Comparison of ENCODE assay signal across 9 cellular contexts in genomic region chr3:195133462-195133861, GRCh38.
A peak's percentile ranks its signal among the peaks of the same experiment; 100 is the strongest.
DNase-seq lines count a peak whose midpoint lies in the region; FAIRE-seq and TF ChIP-seq lines count a peak whose summit lies in the region.
"Had no signal": no experiment of that assay in that cellular context is flagged by ENCODE, and none has a peak within 500 bp of the region (broad histone marks: within the 10 kb centered on the region; RNA-seq: fewer than 3 reads in every experiment).

No MANE protein-coding gene starts in this region.

- WGBS in esophagus squamous epithelium, 2 donors, result 20 to 23% methylated on average over 9 to 12 of the region's 12 CpGs

- intact Hi-C loops in esophagus squamous epithelium (cut with DNase I), result no loop called here
- intact Hi-C loops in kidney (cut with DNase I), result no loop called here

- peak overlapping the region; percentile 45; the same call in 1 of the 2 replicates for H3K9ac ChIP-seq in OCI-LY3 (ENCODE audit: low read length)
- no peak overlapping the region for H3K9ac ChIP-seq in kidney (ENCODE audit: low read length in 2 of 2)

- H3K27me3 ChIP-seq in OCI-LY3 (ENCODE audit: low read depth, low read length) (no peaks in the 10 kb centered on the region), esophagus squamous epithelium (no peaks in the 10 kb centered on the region), WERI-Rb-1 (ENCODE audit: insufficient read depth, low read depth, severe bottlenecking) (no peaks in the 10 kb centered on the region)
- H3K27me3 ChIP-seq: uterus had no signal

- peak; percentile 45 for TF ChIP-seq CTCF in OCI-LY3 (IDR thresholded peaks at IDR 0.05; ENCODE audit: low read depth, low read length)
- peak in 2 of 6 experiments; percentile 4 to 32 for TF ChIP-seq CTCF in esophagus squamous epithelium (IDR thresholded peaks at IDR 0.05)
- TF ChIP-seq CTCF in kidney (IDR thresholded peaks at IDR 0.05; ENCODE audit: borderline replicate concordance, extremely low read depth, insufficient read depth), result no peak
- TF ChIP-seq CTCF in WERI-Rb-1 (IDR thresholded peaks at IDR 0.05; ENCODE audit: low read depth, low read length), result no peak

- peak overlapping the region; percentile 36; the same call in 1 of the 2 replicates for H3K27ac ChIP-seq in OCI-LY3 (ENCODE audit: low read length)
- peak overlapping the region; percentile 75 to 88 (median 83) for H3K27ac ChIP-seq in esophagus squamous epithelium
- no peak overlapping the region for H3K27ac ChIP-seq in kidney (ENCODE audit: low read depth in 2 of 2, low read length in 2 of 2)
- no peak overlapping the region for H3K27ac ChIP-seq in WERI-Rb-1

- peaks cover 53% of the 10 kb centered on the region for H3K4me1 ChIP-seq in OCI-LY3 (ENCODE audit: low read length)
- peaks cover 9 to 77% (median 37%) of the 10 kb centered on the region in 3 donors for H3K4me1 ChIP-seq in esophagus squamous epithelium
- no peaks in the 10 kb centered on the region for H3K4me1 ChIP-seq in kidney (ENCODE audit: control insufficient read depth in 1 of 2, insufficient read depth in 1 of 2, low read depth in 1 of 2, low read length in 2 of 2)
- H3K4me1 ChIP-seq: uterus had no signal

- no peaks in the 10 kb centered on the region for H4K20me1 ChIP-seq in OCI-LY3 (ENCODE audit: insufficient read depth, low read length)

- DNase-seq in NCI-H524 (lab: John Stamatoyannopoulos, UW) (peak; percentile 41 to 69), NCI-H524 treated with DMSO at 0.1 percent for 48 hours (lab: John Stamatoyannopoulos, UW) (no peak), esophagus squamous epithelium (lab: John Stamatoyannopoulos, UW) (no peak), kidney (no peak), WERI-Rb-1 (no peak), cortex of kidney (lab: John Stamatoyannopoulos, UW) (no peak)
- DNase-seq in stimulated activated CD4-positive, alpha-beta T cell treated with anti-CD3 and anti-CD28 coated beads, TNF-alpha, amount 100 ng/mL, for 24 hours (ENCODE audit: low read depth in 3 of 3), result peak in 2 of 3 experiments; percentile 35 to 45

- H3K4me3 ChIP-seq in OCI-LY3 (ENCODE audit: low read length) (peak overlapping the region; percentile 34), esophagus squamous epithelium (no peak overlapping the region), kidney (ENCODE audit: low read length in 2 of 2) (no peak overlapping the region), WERI-Rb-1 (ENCODE audit: low read depth, low read length) (no peak overlapping the region)
- H3K4me3 ChIP-seq: uterus had no signal

- peak overlapping the region; percentile 72 for H3K4me2 ChIP-seq in OCI-LY3 (ENCODE audit: low read length)

- peaks cover 9% of the 10 kb centered on the region; the same call in 1 of the 2 replicates for H3K79me2 ChIP-seq in OCI-LY3 (ENCODE audit: low read length)

- peak overlapping the region; percentile 8; the same call in 1 of the 2 replicates for H2AFZ ChIP-seq in OCI-LY3 (ENCODE audit: low read depth, low read length)

- TF ChIP-seq POLR2A in esophagus squamous epithelium (IDR thresholded peaks at IDR 0.05), result no peak

- FAIRE-seq in kidney (lab: Jason Lieb, UNC), result no peak

- H3K36me3 ChIP-seq in OCI-LY3 (replicated peaks; ENCODE audit: low read depth, low read length) (no peaks in the 10 kb centered on the region), esophagus squamous epithelium (no peaks in the 10 kb centered on the region), kidney (ENCODE audit: control insufficient read depth in 1 of 2, insufficient read depth in 2 of 2, low read length in 2 of 2) (no peaks in the 10 kb centered on the region), WERI-Rb-1 (no peaks in the 10 kb centered on the region)
- H3K36me3 ChIP-seq: uterus had no signal

- H3K9me3 ChIP-seq in OCI-LY3 (ENCODE audit: insufficient read depth, low read length) (no peaks in the 10 kb centered on the region), esophagus squamous epithelium (no peaks in the 10 kb centered on the region), kidney (ENCODE audit: control insufficient read depth in 1 of 2, low read length in 2 of 2) (no peaks in the 10 kb centered on the region), WERI-Rb-1 (ENCODE audit: severe bottlenecking) (no peaks in the 10 kb centered on the region)
- H3K9me3 ChIP-seq: uterus had no signal

Comparison
In these comparisons a context has a peak if more than half of its experiments do, and no peak if none do; other contexts are left out.
1. DNase-seq: peak in NCI-H524 (2 of 2) and stimulated activated CD4-positive, alpha-beta T cell treated with anti-CD3 and anti-CD28 coated beads, TNF-alpha, amount 100 ng/mL, for 24 hours (2 of 3); none in NCI-H524 treated with DMSO at 0.1 percent for 48 hours (single experiment), esophagus squamous epithelium (single experiment), kidney (single experiment), WERI-Rb-1 (single experiment) and cortex of kidney (single experiment).
2. H3K27ac ChIP-seq: peak in OCI-LY3 (single experiment) and esophagus squamous epithelium (4 of 4); none in kidney (0 of 2) and WERI-Rb-1 (single experiment).